28 cellular contexts compared by ENCODE assay signal in the genomic region with DNA sequence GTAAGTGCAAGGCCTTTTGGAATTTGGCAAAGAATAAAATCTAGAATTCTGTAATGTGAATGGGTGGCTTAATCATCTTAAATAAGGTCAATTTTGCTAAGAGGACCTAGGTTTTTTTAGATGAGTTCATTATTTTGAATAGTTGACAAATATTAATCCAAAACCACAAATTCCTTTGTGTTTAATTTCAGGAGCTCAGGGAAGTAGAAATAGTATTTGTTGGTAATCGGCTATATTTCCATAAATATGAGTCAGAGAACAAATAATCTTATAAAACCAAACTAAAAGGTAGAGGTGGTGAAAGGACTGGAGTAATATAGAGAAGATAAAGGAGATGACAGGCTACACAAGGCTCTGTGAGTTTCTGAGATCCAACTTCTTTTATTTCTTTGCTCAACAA.
"Had no signal": no experiment of that assay in that cellular context is flagged by ENCODE, and none has a peak within 500 bp of the region (broad histone marks: within the 10 kb centered on the region; RNA-seq: fewer than 3 reads in every experiment).

No MANE protein-coding gene starts in this region.

- H3K27ac Mint-ChIP-seq: immature natural killer cell, memory B cell, natural killer cell, progenitor cell of endocrine pancreas had no signal

- H3K4me3 ChIP-seq: coronary artery, esophagus squamous epithelium, lower lobe of right lung, right lobe of liver, suprapubic skin, transverse colon, upper lobe of right lung, uterus had no signal

- H3K4me1 Mint-ChIP-seq: immature natural killer cell; memory B cell; natural killer cell; stimulated activated naive CD8-positive, alpha-beta T cell treated with anti-CD3 and anti-CD28 coated beads, Interleukin-15, amount 100 ng/mL, for 72 hours had no signal

- H3K27me3 Mint-ChIP-seq: progenitor cell of endocrine pancreas; stimulated activated naive CD8-positive, alpha-beta T cell treated with anti-CD3 and anti-CD28 coated beads, Interleukin-15, amount 100 ng/mL, for 72 hours had no signal

- H3K27me3 ChIP-seq: esophagus squamous epithelium, right lobe of liver, suprapubic skin, transverse colon, upper lobe of right lung, uterus had no signal

- H3K9ac ChIP-seq: parathyroid adenoma had no signal

- H3K36me3 Mint-ChIP-seq: memory B cell had no signal

- H3K79me2 ChIP-seq: parathyroid adenoma had no signal

- H3K4me3 Mint-ChIP-seq: immature natural killer cell; memory B cell; natural killer cell; stimulated activated naive CD8-positive, alpha-beta T cell treated with anti-CD3 and anti-CD28 coated beads, Interleukin-15, amount 100 ng/mL, for 72 hours had no signal

- FAIRE-seq: endothelial cell of umbilical vein, frontal cortex, small intestine had no signal

- H3K9me3 ChIP-seq: esophagus squamous epithelium, lower lobe of right lung, right lobe of liver, suprapubic skin, transverse colon, upper lobe of right lung, uterus had no signal

- H2AFZ ChIP-seq: parathyroid adenoma had no signal

- H3K4me1 ChIP-seq: lower lobe of right lung, parathyroid adenoma, right lobe of liver, suprapubic skin, transverse colon, upper lobe of right lung, uterus had no signal

- H3K27ac ChIP-seq: coronary artery, esophagus squamous epithelium, lower lobe of right lung, parathyroid adenoma, right lobe of liver, suprapubic skin, transverse colon, upper lobe of right lung, uterus had no signal

- DNase-seq: dermis blood vessel endothelial cell; effector memory CD4-positive, alpha-beta T cell; esophagus squamous epithelium; hypothalamus; immature natural killer cell; islet precursor cell; kidney glomerular epithelial cell; left ventricle myocardium superior; lower lobe of right lung; natural killer cell; occipital lobe; right lobe of liver; small intestine; stimulated activated CD4-positive, alpha-beta T cell treated with anti-CD3 and anti-CD28 coated beads, Interleukin-1b, Interleukin-23, amount 100 ng/mL, for 48 hours; stimulated activated CD4-positive, alpha-beta T cell treated with anti-CD3 and anti-CD28 coated beads, Interleukin-4, amount 100 ng/mL, for 1 hour; stimulated activated CD8-positive, alpha-beta memory T cell treated with anti-CD3 and anti-CD28 coated beads, Interleukin-4, amount 100 ng/mL, for 48 hours; stimulated activated naive CD4-positive, alpha-beta T cell; stimulated activated naive CD8-positive, alpha-beta T cell treated with anti-CD3 and anti-CD28 coated beads, Interleukin-15, amount 100 ng/mL, for 72 hours; transverse colon; upper lobe of right lung; uterus had no signal

- H3K36me3 ChIP-seq: esophagus squamous epithelium, lower lobe of right lung, right lobe of liver, suprapubic skin, transverse colon, upper lobe of right lung, uterus had no signal
